9 cellular contexts compared by ENCODE assay signal in genomic region chr2:8582850-8583399, GRCh38.
DNase-seq lines count a peak whose midpoint lies in the region; ATAC-seq, FAIRE-seq and TF ChIP-seq lines count a peak whose summit lies in the region.
"Had no signal": no experiment of that assay in that cellular context is flagged by ENCODE, and none has a peak within 500 bp of the region (broad histone marks: within the 10 kb centered on the region; RNA-seq: fewer than 3 reads in every experiment).

No MANE protein-coding gene starts in this region.

- H3K4me1 ChIP-seq in K562 (replicated peaks in 1 of 2; ENCODE audit: control insufficient read depth in 2 of 2, insufficient read depth in 2 of 2, low read length in 2 of 2) (peaks cover 19 to 47% of the 10 kb centered on the region in 2 experiments), mucosa of descending colon (ENCODE audit: low read depth) (peaks cover 19% of the 10 kb centered on the region), thoracic aorta (ENCODE audit: control insufficient read depth in 1 of 2, low read depth in 2 of 2) (peaks cover 0 to 14% of the 10 kb centered on the region in 2 donors)

- TF ChIP-seq CTCF in K562 (IDR thresholded peaks at IDR 0.05 in 2 of 3, conservative IDR thresholded peaks at IDR 0.05 in 1 of 3; ENCODE audit: insufficient read depth in 2 of 3, low read depth in 1 of 3, low read length in 3 of 3) (no peak), mucosa of descending colon (IDR thresholded peaks at IDR 0.05) (no peak), thoracic aorta (IDR thresholded peaks at IDR 0.05) (no peak)

- H3K9me3 ChIP-seq in K562 (replicated peaks; ENCODE audit: control insufficient read depth, insufficient read depth, low read depth, low read length) (no peaks in the 10 kb centered on the region), mucosa of descending colon (no peaks in the 10 kb centered on the region), thoracic aorta (no peaks in the 10 kb centered on the region)

- no peaks in the 10 kb centered on the region for H3K36me3 ChIP-seq in K562 (ENCODE audit: control insufficient read depth, insufficient read depth, low read length)
- H3K36me3 ChIP-seq in mucosa of descending colon (ENCODE audit: low read depth) = no peaks in the 10 kb centered on the region
- H3K36me3 ChIP-seq in thoracic aorta = no peaks in the 10 kb centered on the region

- no peaks in the 10 kb centered on the region for H3K79me2 ChIP-seq in K562 (ENCODE audit: control insufficient read depth, insufficient read depth, low read length)

- no peak for TF ChIP-seq RAD21 in K562 (CRISPR knock-in tag; conservative IDR thresholded peaks at IDR 0.05 in 1 of 2, IDR thresholded peaks at IDR 0.05 in 1 of 2)

- TF ChIP-seq EP300 in K562 (IDR thresholded peaks at IDR 0.05; ENCODE audit: low read length) = no peak

- POLR2A ChIA-PET in K562 (lab: Yijun Ruan, JAX) = interaction anchor here (1.0 to 5.3 kb wide), 5 partner anchors 9 to 99 kb away, joined by 3 to 33 read pairs (median 4); partner anchors contain the start of gene ID2

- H3K4me3 ChIP-seq in K562 = no peak overlapping the region
- H3K4me3 ChIP-seq in mucosa of descending colon = no peak overlapping the region
- H3K4me3 ChIP-seq in thoracic aorta = peak overlapping the region; percentile 50

- H4K20me1 ChIP-seq in K562 (replicated peaks; ENCODE audit: control insufficient read depth, insufficient read depth, low read length) = no peaks in the 10 kb centered on the region

- DNase-seq in K562 (ENCODE audit: extremely low read depth in 1 of 4, low spot score in 3 of 4) (no peak), mucosa of descending colon (peak in 2 of 3 donors; percentile 49 to 59), thoracic aorta (ENCODE audit: low spot score) (no peak), LoVo (ENCODE audit: low spot score) (no peak), germinal center (ENCODE audit: low spot score) (no peak)
- DNase-seq: NCI-H1930 had no signal

- CTCF ChIA-PET in K562 (lab: Yijun Ruan, JAX; ENCODE audit: low intra/inter-chr PET ratio) = no interaction called here

- in situ Hi-C loops in K562 (cut with MboI) = no loop called here

- FAIRE-seq in K562 (lab: Jason Lieb, UNC) = no peak
- FAIRE-seq: islet of Langerhans had no signal

- WGBS in K562 (ENCODE audit: insufficient coverage, low coverage, missing lambda C conversion rate) = 68% methylated on average over 12 of the region's 13 CpGs

- ATAC-seq in HG03520 (IDR thresholded peaks at IDR 0.05; ENCODE audit: unreplicated experiment) = peak; percentile 14
- ATAC-seq in K562 = no peak
- peak; percentile 1 for ATAC-seq in mucosa of descending colon
- no peak for ATAC-seq in thoracic aorta (ENCODE audit: insufficient number of reproducible peaks, low FRiP score, low read depth)
- ATAC-seq in HG03460 (IDR thresholded peaks at IDR 0.05; ENCODE audit: unreplicated experiment) = no peak

- peak overlapping the region; percentile 96 for H2AFZ ChIP-seq in K562 (ENCODE audit: low read depth, low read length)

- H3K27me3 ChIP-seq in K562 (ENCODE audit: control insufficient read depth in 2 of 2, insufficient read depth in 2 of 2, low read length in 2 of 2) = peaks cover 0 to 32% of the 10 kb centered on the region in 2 experiments; a peak in 2 of 5 replicates
- H3K27me3 ChIP-seq in thoracic aorta (replicated peaks; ENCODE audit: insufficient read depth) = no peaks in the 10 kb centered on the region

- no peaks in the 10 kb centered on the region for H3K9me1 ChIP-seq in K562 (ENCODE audit: control insufficient read depth, insufficient read depth, low read length)

- BruUV-seq in K562 (replicated peaks; lab: Mats Ljungman, UMichigan) = no TSS peak

- intact Hi-C loops in K562 (cut with micrococcal nuclease) = loop anchor here (5.0 kb wide), 1 partner anchor 56 kb away; no protein-coding TSS in a partner anchor
- intact Hi-C loops in mucosa of descending colon (cut with DNase I, micrococcal nuclease) = no loop called here

- H3K27ac ChIP-seq in K562 (ENCODE audit: extremely low read depth, low read depth, low read length) = no peak overlapping the region; the same call in 2 of the 3 replicates
- peak overlapping the region in 1 of 2 donors; percentile 27 for H3K27ac ChIP-seq in thoracic aorta

- H3K9ac ChIP-seq in K562 (ENCODE audit: insufficient read depth in 1 of 2, low read depth in 2 of 2, low read length in 2 of 2) = peak overlapping the region; percentile 24 to 68; a peak in 2 of 4 replicates

- H3K4me2 ChIP-seq in K562 (ENCODE audit: insufficient read depth, low read length) = peak overlapping the region; percentile 59

- TF ChIP-seq POLR2A in K562 (conservative IDR thresholded peaks at IDR 0.05) = no peak

TF ChIP-seq in K562, 482 proteins besides CTCF, POLR2A, EP300 and RAD21 (continues in another document):
- TF ChIP-seq TCF15 (CRISPR knock-in tag; IDR thresholded peaks at IDR 0.05) (no peak), CREB3 (tag; conservative IDR thresholded peaks at IDR 0.05; ENCODE audit: low read depth) (no peak), ZZZ3 (IDR thresholded peaks at IDR 0.05) (no peak), DLX4 (CRISPR knock-in tag; IDR thresholded peaks at IDR 0.05) (no peak), TRIM25 (IDR thresholded peaks at IDR 0.05; ENCODE audit: borderline replicate concordance) (no peak), HDAC2 (IDR thresholded peaks at IDR 0.05) (no peak), ZNF551 (CRISPR knock-in tag; IDR thresholded peaks at IDR 0.05) (no peak), ASH1L (IDR thresholded peaks at IDR 0.05; ENCODE audit: borderline replicate concordance, low read depth, partially characterized antibody) (no peak), ZNF277 (CRISPR knock-in tag; IDR thresholded peaks at IDR 0.05; ENCODE audit: borderline replicate concordance) (no peak), ZNF584 (CRISPR knock-in tag; IDR thresholded peaks at IDR 0.05; ENCODE audit: low read depth) (no peak), ZBED1 (IDR thresholded peaks at IDR 0.05) (no peak), PATZ1 (CRISPR knock-in tag; IDR thresholded peaks at IDR 0.05; ENCODE audit: borderline replicate concordance) (no peak), MEF2D (tag; conservative IDR thresholded peaks at IDR 0.05; ENCODE audit: low read depth) (no peak)

Comparison
In these comparisons a context has a peak if more than half of its experiments do, and no peak if none do; other contexts are left out.
1. ATAC-seq: peak in HG03520 (single experiment) and mucosa of descending colon (single experiment); none in K562 (single experiment), thoracic aorta (single experiment) and HG03460 (single experiment).
2. DNase-seq: peak in mucosa of descending colon (2 of 3); none in K562 (0 of 4), thoracic aorta (single experiment), LoVo (single experiment) and germinal center (single experiment).